Comparison of ENCODE assay signal across 23 cellular contexts in the genomic region with DNA sequence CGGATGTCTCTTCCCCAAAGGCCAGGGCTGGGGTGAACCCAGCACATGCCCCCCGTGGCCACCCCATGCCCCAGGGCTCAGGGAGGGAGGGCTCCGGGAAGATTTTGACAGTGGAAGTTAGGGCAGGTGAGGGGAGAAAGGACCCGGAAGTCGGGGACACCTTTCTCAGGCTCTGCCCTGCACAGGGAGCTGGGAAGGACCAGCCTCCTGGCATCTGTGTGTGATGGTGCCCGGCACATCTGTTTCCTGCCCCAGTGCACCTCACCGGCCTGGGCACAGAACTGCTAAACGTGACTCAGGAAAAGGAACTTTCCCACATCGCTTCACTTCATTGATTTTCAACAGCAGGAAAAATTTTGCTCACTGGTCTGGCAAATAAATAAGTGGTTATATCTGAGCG.
"Had no signal": no experiment of that assay in that cellular context is flagged by ENCODE, and none has a peak within 500 bp of the region (broad histone marks: within the 10 kb centered on the region; RNA-seq: fewer than 3 reads in every experiment).

No MANE protein-coding gene starts in this region.

- H3K9me3 Mint-ChIP-seq: activated naive CD8-positive, alpha-beta T cell treated with anti-CD3 and anti-CD28 coated beads for 36 hours had no signal

- H3K9me3 ChIP-seq: prostate gland, tibial nerve, uterus had no signal

- H3K4me3 Mint-ChIP-seq: activated naive CD8-positive, alpha-beta T cell treated with anti-CD3 and anti-CD28 coated beads for 36 hours; nephron progenitor cell; stimulated activated naive CD8-positive, alpha-beta T cell treated with anti-CD3 and anti-CD28 coated beads, Interleukin-15, Interleukin-2, amounts not matched to agents 100 ng/mL and 50 ng/mL, for 24 hours; T-helper 1 cell treated with Interleukin-12 subunit alpha and Interleukin-12 subunit beta and Interleukin-4 antibody, amounts not matched to agents 30 μg/mL and 1 μg/mL, for 36 hours had no signal

- H3K27ac Mint-ChIP-seq: activated naive CD8-positive, alpha-beta T cell treated with anti-CD3 and anti-CD28 coated beads for 36 hours; nephron progenitor cell; stimulated activated naive CD8-positive, alpha-beta T cell treated with anti-CD3 and anti-CD28 coated beads, Interleukin-15, Interleukin-2, amounts not matched to agents 100 ng/mL and 50 ng/mL, for 24 hours had no signal

- H3K4me3 ChIP-seq: cardiac muscle cell, dorsolateral prefrontal cortex, prostate gland, skin epidermis, tibial nerve, uterus had no signal

- H3K4me1 ChIP-seq: foreskin keratinocyte, prostate gland had no signal

- H3K27ac ChIP-seq: cardiac muscle cell, epithelial cell of prostate, foreskin keratinocyte, prostate gland, skin epidermis, tibial nerve, uterus, WERI-Rb-1 had no signal

- H3K4me1 Mint-ChIP-seq: activated naive CD8-positive, alpha-beta T cell treated with anti-CD3 and anti-CD28 coated beads for 36 hours had no signal

- H3K36me3 ChIP-seq: cardiac muscle cell, prostate gland, tibial nerve, uterus, WERI-Rb-1 had no signal

- H3K27me3 ChIP-seq: cardiac muscle cell, dorsolateral prefrontal cortex, foreskin keratinocyte, uterus had no signal

- DNase-seq: activated CD4-positive, alpha-beta T cell treated with anti-CD3 and anti-CD28 coated beads for 1 hour; activated CD4-positive, alpha-beta T cell treated with anti-CD3 and anti-CD28 coated beads, Interleukin-2, amount 50 U/mL, for 4 hours; activated naive CD8-positive, alpha-beta T cell treated with anti-CD3 and anti-CD28 coated beads for 36 hours; amniotic stem cell; dorsolateral prefrontal cortex; foreskin keratinocyte; hippocampal formation; islet precursor cell; mammary epithelial cell; nephron progenitor cell; occipital lobe; right cardiac atrium; stimulated activated CD4-positive, alpha-beta T cell treated with anti-CD3 and anti-CD28 coated beads, Interleukin-15, amount 100 ng/mL, for 24 hours; stimulated activated CD4-positive, alpha-beta T cell treated with anti-CD3 and anti-CD28 coated beads, Interleukin-2, amount 100 ng/mL, for 48 hours; uterus; WERI-Rb-1 had no signal

- H3K36me3 Mint-ChIP-seq: activated naive CD8-positive, alpha-beta T cell treated with anti-CD3 and anti-CD28 coated beads for 36 hours had no signal
